1 cellular context compared by ENCODE assay signal in genomic region chr11:33040862-33041453, GRCh38.
TF ChIP-seq lines count a peak whose summit lies in the region.

No MANE protein-coding gene starts in this region.

TF ChIP-seq in HepG2, 621 proteins besides CTCF, POLR2A, EP300 and RAD21 (continued from another document):
- no peak for TF ChIP-seq TFDP2 (CRISPR knock-in tag; IDR thresholded peaks at IDR 0.05)
- TF ChIP-seq ZNF781 (CRISPR knock-in tag; IDR thresholded peaks at IDR 0.05; ENCODE audit: borderline replicate concordance, not compliant biosample characterization), result no peak
- TF ChIP-seq ZNF672 (CRISPR knock-in tag; IDR thresholded peaks at IDR 0.05), result no peak
- TF ChIP-seq RORA (CRISPR knock-in tag; IDR thresholded peaks at IDR 0.05), result no peak
- no peak for TF ChIP-seq ZNF260 (CRISPR knock-in tag; IDR thresholded peaks at IDR 0.05; ENCODE audit: borderline replicate concordance, low read depth)
- TF ChIP-seq ZBTB3 (CRISPR knock-in tag; IDR thresholded peaks at IDR 0.05; ENCODE audit: borderline replicate concordance, low read depth), result no peak
- TF ChIP-seq, protein P1, sequence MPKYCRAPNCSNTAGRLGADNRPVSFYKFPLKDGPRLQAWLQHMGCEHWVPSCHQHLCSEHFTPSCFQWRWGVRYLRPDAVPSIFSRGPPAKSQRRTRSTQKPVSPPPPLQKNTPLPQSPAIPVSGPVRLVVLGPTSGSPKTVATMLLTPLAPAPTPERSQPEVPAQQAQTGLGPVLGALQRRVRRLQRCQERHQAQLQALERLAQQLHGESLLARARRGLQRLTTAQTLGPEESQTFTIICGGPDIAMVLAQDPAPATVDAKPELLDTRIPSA (CRISPR knock-in tag; IDR thresholded peaks at IDR 0.05; ENCODE audit: borderline replicate concordance), result no peak
- TF ChIP-seq EED (CRISPR knock-in tag; IDR thresholded peaks at IDR 0.05), result no peak
- no peak for TF ChIP-seq ZNF619 (CRISPR knock-in tag; IDR thresholded peaks at IDR 0.05)
- TF ChIP-seq MAFF (IDR thresholded peaks at IDR 0.05; ENCODE audit: low read depth, low read length), result no peak
- no peak for TF ChIP-seq GLI4 (CRISPR knock-in tag; IDR thresholded peaks at IDR 0.05; ENCODE audit: borderline replicate concordance)
- no peak for TF ChIP-seq ZFP1 (CRISPR knock-in tag; IDR thresholded peaks at IDR 0.05)
- no peak for TF ChIP-seq FOXO1 (CRISPR knock-in tag; IDR thresholded peaks at IDR 0.05)
- no peak for TF ChIP-seq NRL (CRISPR knock-in tag; IDR thresholded peaks at IDR 0.05; ENCODE audit: borderline replicate concordance)
- no peak for TF ChIP-seq ZNF205 (CRISPR knock-in tag; IDR thresholded peaks at IDR 0.05)
- no peak for TF ChIP-seq FOXC1 (CRISPR knock-in tag; IDR thresholded peaks at IDR 0.05; ENCODE audit: borderline replicate concordance)
